18 cellular contexts compared by ENCODE assay signal in genomic region chr3:33954956-33955355, GRCh38.
A peak's percentile ranks its signal among the peaks of the same experiment; 100 is the strongest.
DNase-seq lines count a peak whose midpoint lies in the region; ATAC-seq and TF ChIP-seq lines count a peak whose summit lies in the region.
"Had no signal": no experiment of that assay in that cellular context is flagged by ENCODE, and none has a peak within 500 bp of the region (broad histone marks: within the 10 kb centered on the region; RNA-seq: fewer than 3 reads in every experiment).

No MANE protein-coding gene starts in this region.

- peaks cover 3% of the 10 kb centered on the region for H3K4me1 Mint-ChIP-seq in chondrocyte (ENCODE audit: low read depth)
- peaks cover 2% of the 10 kb centered on the region for H3K4me1 Mint-ChIP-seq in progenitor cell of endocrine pancreas (ENCODE audit: low read depth)
- H3K4me1 Mint-ChIP-seq in glutamatergic neuron (ENCODE audit: low read depth, unreplicated experiment), result no peaks in the 10 kb centered on the region
- H3K4me1 Mint-ChIP-seq: activated naive CD8-positive, alpha-beta T cell treated with anti-CD3 and anti-CD28 coated beads, Interleukin-2, amount 10 ng/mL, durations not matched to agents 7 days and 5 days had no signal

- TF ChIP-seq CTCF in NB4 (IDR thresholded peaks at IDR 0.05; ENCODE audit: low read depth, low read length), result peak; percentile 60
- peak; percentile 61 for TF ChIP-seq CTCF in chondrocyte (IDR thresholded peaks at IDR 0.05)
- TF ChIP-seq CTCF in progenitor cell of endocrine pancreas (IDR thresholded peaks at IDR 0.05; ENCODE audit: unreplicated experiment), result peak; percentile 27
- TF ChIP-seq CTCF in glutamatergic neuron (IDR thresholded peaks at IDR 0.05; ENCODE audit: partially characterized antibody, unreplicated experiment), result no peak

- no peak for TF ChIP-seq POLR2A in NB4 (IDR thresholded peaks at IDR 0.05; ENCODE audit: extremely low read depth, insufficient read length)

- peak; percentile 18 for DNase-seq in activated CD4-positive, alpha-beta T cell treated with anti-CD3 and anti-CD28 coated beads for 48 hours
- DNase-seq in activated CD4-positive, alpha-beta T cell treated with anti-CD3 and anti-CD28 coated beads, Interleukin-2, amount 50 U/mL, for 4 hours, result no peak
- DNase-seq in NB4 (ENCODE audit: low read depth) (peak; percentile 53), chondrocyte (ENCODE audit: low spot score) (no peak), progenitor cell of endocrine pancreas (ENCODE audit: low spot score, unreplicated experiment) (no peak), ureter (ENCODE audit: low spot score) (no peak), glutamatergic neuron (no peak)
- DNase-seq: ACHN; activated naive CD8-positive, alpha-beta T cell treated with anti-CD3 and anti-CD28 coated beads, Interleukin-2, amount 10 ng/mL, durations not matched to agents 7 days and 5 days; esophagus squamous epithelium; KG1; NCI-H2171; NK-92 treated with Interleukin-12 subunit alpha and Interleukin-12 subunit beta, amount 100 ng/mL, for 24 hours; occipital lobe; stimulated activated CD4-positive, alpha-beta T cell treated with anti-CD3 and anti-CD28 coated beads, Interleukin-12 subunit alpha, Interleukin-12 subunit beta, amount 100 ng/mL, for 4 hours; thyroid gland had no signal

- ATAC-seq in GM21576 (IDR thresholded peaks at IDR 0.05; ENCODE audit: unreplicated experiment), result no peak

- H3K9me3 Mint-ChIP-seq in chondrocyte (ENCODE audit: low read depth) (no peaks in the 10 kb centered on the region), progenitor cell of endocrine pancreas (ENCODE audit: low read depth) (no peaks in the 10 kb centered on the region), glutamatergic neuron (ENCODE audit: unreplicated experiment) (no peaks in the 10 kb centered on the region)
- H3K9me3 Mint-ChIP-seq: activated naive CD8-positive, alpha-beta T cell treated with anti-CD3 and anti-CD28 coated beads, Interleukin-2, amount 10 ng/mL, durations not matched to agents 7 days and 5 days had no signal

- H3K36me3 Mint-ChIP-seq in chondrocyte (ENCODE audit: low read depth) (no peaks in the 10 kb centered on the region), progenitor cell of endocrine pancreas (ENCODE audit: insufficient read depth) (no peaks in the 10 kb centered on the region), glutamatergic neuron (ENCODE audit: unreplicated experiment) (no peaks in the 10 kb centered on the region)
- H3K36me3 Mint-ChIP-seq: activated naive CD8-positive, alpha-beta T cell treated with anti-CD3 and anti-CD28 coated beads, Interleukin-2, amount 10 ng/mL, durations not matched to agents 7 days and 5 days had no signal

- no peak overlapping the region for H3K4me3 Mint-ChIP-seq in chondrocyte (ENCODE audit: unreplicated experiment)
- H3K4me3 Mint-ChIP-seq in progenitor cell of endocrine pancreas (ENCODE audit: low read depth), result no peak overlapping the region
- no peak overlapping the region for H3K4me3 Mint-ChIP-seq in glutamatergic neuron (ENCODE audit: unreplicated experiment)
- H3K4me3 Mint-ChIP-seq: activated naive CD8-positive, alpha-beta T cell treated with anti-CD3 and anti-CD28 coated beads, Interleukin-2, amount 10 ng/mL, durations not matched to agents 7 days and 5 days had no signal

- no peak overlapping the region for H3K4me3 ChIP-seq in NB4 (ENCODE audit: low read depth, low read length)
- H3K4me3 ChIP-seq: esophagus squamous epithelium, SK-N-MC, thyroid gland had no signal

- H3K27me3 Mint-ChIP-seq in chondrocyte (ENCODE audit: low read depth) (peaks cover 22% of the 10 kb centered on the region), progenitor cell of endocrine pancreas (peaks cover 16% of the 10 kb centered on the region), glutamatergic neuron (ENCODE audit: unreplicated experiment) (no peaks in the 10 kb centered on the region)

- H3K27ac Mint-ChIP-seq in chondrocyte (ENCODE audit: unreplicated experiment), result no peak overlapping the region
- H3K27ac Mint-ChIP-seq in progenitor cell of endocrine pancreas, result no peak overlapping the region
- no peak overlapping the region for H3K27ac Mint-ChIP-seq in glutamatergic neuron (ENCODE audit: unreplicated experiment)
- H3K27ac Mint-ChIP-seq: activated naive CD8-positive, alpha-beta T cell treated with anti-CD3 and anti-CD28 coated beads, Interleukin-2, amount 10 ng/mL, durations not matched to agents 7 days and 5 days had no signal

Comparison
In these comparisons a context has a peak if more than half of its experiments do, and no peak if none do; other contexts are left out.
1. DNase-seq: peak in activated CD4-positive, alpha-beta T cell treated with anti-CD3 and anti-CD28 coated beads for 48 hours (single experiment) and NB4 (single experiment); none in activated CD4-positive, alpha-beta T cell treated with anti-CD3 and anti-CD28 coated beads, Interleukin-2, amount 50 U/mL, for 4 hours (0 of 2), chondrocyte (single experiment), progenitor cell of endocrine pancreas (single experiment), ureter (single experiment) and glutamatergic neuron (single experiment).